In genomic region chr7:112887976-112888375, GRCh38 we compare ENCODE assay signal across 25 cellular contexts.
"Had no signal": no experiment of that assay in that cellular context is flagged by ENCODE, and none has a peak within 500 bp of the region (broad histone marks: within the 10 kb centered on the region; RNA-seq: fewer than 3 reads in every experiment).

No MANE protein-coding gene starts in this region.

- H3K27me3 Mint-ChIP-seq: naive B cell; natural killer cell treated with Interleukin-12 subunit alpha and Interleukin-12 subunit beta and Interleukin-15 and Interleukin-18, amount 100 ng/mL, for 72 hours had no signal

- ATAC-seq: foreskin keratinocyte; gastroesophageal sphincter; heart left ventricle; left lobe of liver; mucosa of descending colon; natural killer cell treated with Interleukin-12 subunit alpha and Interleukin-12 subunit beta and Interleukin-15 and Interleukin-18, amount 100 ng/mL, for 72 hours; psoas muscle; right cardiac atrium; stimulated activated effector memory CD8-positive, alpha-beta T cell treated with anti-CD3 and anti-CD28 coated beads, Interleukin-12 subunit alpha, Interleukin-12 subunit beta, amount 100 ng/mL, for 72 hours; stimulated activated naive CD8-positive, alpha-beta T cell treated with anti-CD3 and anti-CD28 coated beads, Interleukin-15, Interleukin-2, amounts not matched to agents 100 U/mL and 50 U/mL, for 24 hours had no signal

- H3K27ac Mint-ChIP-seq: mesothelial cell of epicardium; natural killer cell treated with Interleukin-12 subunit alpha and Interleukin-12 subunit beta and Interleukin-15 and Interleukin-18, amount 100 ng/mL, for 72 hours; neural progenitor cell; stimulated activated effector memory CD8-positive, alpha-beta T cell treated with anti-CD3 and anti-CD28 coated beads, Interleukin-12 subunit alpha, Interleukin-12 subunit beta, amount 100 ng/mL, for 72 hours had no signal

- H3K9me3 Mint-ChIP-seq: natural killer cell treated with Interleukin-12 subunit alpha and Interleukin-12 subunit beta and Interleukin-15 and Interleukin-18, amount 100 ng/mL, for 72 hours; stimulated activated effector memory CD8-positive, alpha-beta T cell treated with anti-CD3 and anti-CD28 coated beads, Interleukin-12 subunit alpha, Interleukin-12 subunit beta, amount 100 ng/mL, for 72 hours had no signal

- H3K4me3 Mint-ChIP-seq: mesothelial cell of epicardium; naive B cell; natural killer cell treated with Interleukin-12 subunit alpha and Interleukin-12 subunit beta and Interleukin-15 and Interleukin-18, amount 100 ng/mL, for 72 hours; neural progenitor cell; stimulated activated effector memory CD8-positive, alpha-beta T cell treated with anti-CD3 and anti-CD28 coated beads, Interleukin-12 subunit alpha, Interleukin-12 subunit beta, amount 100 ng/mL, for 72 hours had no signal

- H3K36me3 Mint-ChIP-seq: natural killer cell treated with Interleukin-12 subunit alpha and Interleukin-12 subunit beta and Interleukin-15 and Interleukin-18, amount 100 ng/mL, for 72 hours had no signal

- DNase-seq: colonic mucosa; dermis blood vessel endothelial cell; effector memory CD4-positive, alpha-beta T cell; foreskin keratinocyte; heart left ventricle; kidney; mesenchymal stem cell; mucosa of descending colon; naive B cell; nucleus accumbens; ovary; posterior cingulate gyrus; psoas muscle; right cardiac atrium; sigmoid colon; stimulated activated CD4-positive, alpha-beta T cell treated with anti-CD3 and anti-CD28 coated beads, Interleukin-2, amount 100 ng/mL, for 24 hours; stimulated activated CD4-positive, alpha-beta T cell treated with anti-CD3 and anti-CD28 coated beads, Interleukin-4, amount 100 ng/mL, for 24 hours; stimulated activated naive CD8-positive, alpha-beta T cell treated with anti-CD3 and anti-CD28 coated beads, Interleukin-15, Interleukin-2, amounts not matched to agents 100 U/mL and 50 U/mL, for 24 hours; upper lobe of left lung had no signal
